8 cellular contexts compared by ENCODE assay signal in genomic region chr17:64778367-64779290, GRCh38.
DNase-seq lines count a peak whose midpoint lies in the region; ATAC-seq, FAIRE-seq and TF ChIP-seq lines count a peak whose summit lies in the region.

No MANE protein-coding gene starts in this region.

- intact Hi-C loops in testis (cut with DNase I; ENCODE audit: low total_unique reads): no loop called here

- peak; percentile 69 for FAIRE-seq in astrocyte (lab: Jason Lieb, UNC)

- H3K4me1 ChIP-seq in BLaER1: peaks cover 88% of the 10 kb centered on the region
- peaks cover 38% of the 10 kb centered on the region for H3K4me1 ChIP-seq in astrocyte (ENCODE audit: insufficient read depth, low read length)
- peaks cover 5% of the 10 kb centered on the region for H3K4me1 ChIP-seq in testis

- H3K4me1 Mint-ChIP-seq in IgD-negative memory B cell: peaks cover 10 to 16% (median 16%) of the 10 kb centered on the region in 3 donors
- peaks cover 12% of the 10 kb centered on the region for H3K4me1 Mint-ChIP-seq in astrocyte (ENCODE audit: low read depth, unreplicated experiment)

- H3K27me3 Mint-ChIP-seq in IgD-negative memory B cell (peaks cover 11% of the 10 kb centered on the region), astrocyte (ENCODE audit: low read depth, unreplicated experiment) (peaks cover 12% of the 10 kb centered on the region)

- peak overlapping the region; percentile 100 for H3K4me2 ChIP-seq in BLaER1
- H3K4me2 ChIP-seq in astrocyte (ENCODE audit: low read length): peak overlapping the region; percentile 87

- H3K27ac Mint-ChIP-seq in IgD-negative memory B cell: peak overlapping the region in 2 of 3 donors; percentile 84 to 99
- H3K27ac Mint-ChIP-seq in astrocyte (ENCODE audit: unreplicated experiment): no peak overlapping the region

- H3K4me3 Mint-ChIP-seq in IgD-negative memory B cell (peak overlapping the region; percentile 84 to 98 (median 94)), astrocyte (ENCODE audit: unreplicated experiment) (peak overlapping the region; percentile 40)

- H3K9ac ChIP-seq in BLaER1 (peak overlapping the region; percentile 53; the same call in 1 of the 2 replicates), astrocyte (ENCODE audit: low read length) (no peak overlapping the region)

- H3K36me3 ChIP-seq in BLaER1 (peaks cover 18% of the 10 kb centered on the region; the same call in 1 of the 2 replicates), astrocyte (ENCODE audit: insufficient read depth, low read length) (no peaks in the 10 kb centered on the region), testis (ENCODE audit: low read depth, missing control alignments) (no peaks in the 10 kb centered on the region)

- H3K27me3 ChIP-seq in BLaER1 (peaks cover 39% of the 10 kb centered on the region), astrocyte (ENCODE audit: insufficient read depth, low read length) (peaks cover 26% of the 10 kb centered on the region), testis (no peaks in the 10 kb centered on the region)

- no peaks in the 10 kb centered on the region for H3K9me3 Mint-ChIP-seq in IgD-negative memory B cell
- H3K9me3 Mint-ChIP-seq in astrocyte (ENCODE audit: unreplicated experiment): no peaks in the 10 kb centered on the region

- TF ChIP-seq POLR2A in testis (IDR thresholded peaks at IDR 0.05): no peak

- TF ChIP-seq CTCF in astrocyte (IDR thresholded peaks at IDR 0.05; ENCODE audit: insufficient read depth, low read depth, low read length) (no peak), testis (IDR thresholded peaks at IDR 0.05) (no peak)

- peaks cover 2% of the 10 kb centered on the region for H3K36me3 Mint-ChIP-seq in IgD-negative memory B cell
- H3K36me3 Mint-ChIP-seq in astrocyte (ENCODE audit: low read depth, unreplicated experiment): peaks cover 2% of the 10 kb centered on the region

- H3K27ac ChIP-seq in BLaER1 (peak overlapping the region; percentile 41; the same call in 1 of the 2 replicates), astrocyte (ENCODE audit: low read depth, low read length) (no peak overlapping the region), testis (no peak overlapping the region)

- H3K4me3 ChIP-seq in BLaER1: peak overlapping the region; percentile 61
- peak overlapping the region; percentile 33 for H3K4me3 ChIP-seq in astrocyte (ENCODE audit: insufficient read depth, low read depth, low read length)
- H3K4me3 ChIP-seq in testis: peak overlapping the region; percentile 39 to 44

- ATAC-seq in left lobe of liver (peak; percentile 51), HG03521 (IDR thresholded peaks at IDR 0.05; ENCODE audit: unreplicated experiment) (no peak)

- H2AFZ ChIP-seq in astrocyte (ENCODE audit: low read depth, low read length): no peak overlapping the region

- DNase-seq in astrocyte (ENCODE audit: low read depth): no peak
- DNase-seq in left lobe of liver (ENCODE audit: low spot score): peak; percentile 50
- peak; percentile 33 for DNase-seq in testis
- DNase-seq in amniotic stem cell (lab: John Stamatoyannopoulos, UW): no peak
- no peak for DNase-seq in NK-92 (lab: John Stamatoyannopoulos, UW; ENCODE audit: unreplicated experiment)

- peaks cover 34% of the 10 kb centered on the region for H4K20me1 ChIP-seq in BLaER1
- peaks cover 14% of the 10 kb centered on the region for H4K20me1 ChIP-seq in astrocyte (ENCODE audit: insufficient read depth, low read length)

- no peaks in the 10 kb centered on the region for H3K79me2 ChIP-seq in astrocyte (ENCODE audit: insufficient read depth, low read length)

- 13 to 34% methylated on average over 35 to 66 of the region's 104 CpGs for WGBS in testis, 2 donors

- no peaks in the 10 kb centered on the region for H3K9me3 ChIP-seq in BLaER1
- H3K9me3 ChIP-seq in astrocyte (ENCODE audit: insufficient read depth, low read depth, low read length): no peaks in the 10 kb centered on the region
- no peaks in the 10 kb centered on the region for H3K9me3 ChIP-seq in testis

Comparison
In these comparisons a context has a peak if more than half of its experiments do, and no peak if none do; other contexts are left out.
1. DNase-seq: peak in left lobe of liver (single experiment) and testis (single experiment); none in astrocyte (single experiment), amniotic stem cell (single experiment) and NK-92 (single experiment).
2. Peak in every context shown above with its lines, with median percentiles within 50 percentile points of each other: H3K4me3 ChIP-seq.